ENCODE assay signal across 8 cellular contexts in genomic region chr15:71278989-71279756, GRCh38.
DNase-seq lines count a peak whose midpoint lies in the region; ATAC-seq and TF ChIP-seq lines count a peak whose summit lies in the region.

No MANE protein-coding gene starts in this region.

- H3K36me3 Mint-ChIP-seq in nephron (ENCODE audit: low read depth), result no peaks in the 10 kb centered on the region

- DNase-seq in Caki2 (ENCODE audit: low read depth), result peak; percentile 97
- peak; percentile 14 for DNase-seq in NCI-H2171 (lab: John Stamatoyannopoulos, UW)

- peak overlapping the region; percentile 9 to 72 (median 63) for H3K27ac Mint-ChIP-seq in nephron

- no peak overlapping the region for H3K4me3 Mint-ChIP-seq in nephron

- H3K4me1 Mint-ChIP-seq in nephron, result peaks cover 62% of the 10 kb centered on the region

- peak overlapping the region; percentile 19 for H3K27ac ChIP-seq in cingulate gyrus (ENCODE audit: low read depth, low read length)

- ATAC-seq in GM19467 (IDR thresholded peaks at IDR 0.05; ENCODE audit: unreplicated experiment), result no peak
- ATAC-seq in HG03432 (IDR thresholded peaks at IDR 0.05; ENCODE audit: unreplicated experiment), result no peak
- ATAC-seq in GM19351 (IDR thresholded peaks at IDR 0.05; ENCODE audit: unreplicated experiment), result no peak
- ATAC-seq in GM19463 (IDR thresholded peaks at IDR 0.05; ENCODE audit: unreplicated experiment), result no peak

- TF ChIP-seq CTCF in nephron (IDR thresholded peaks at IDR 0.05; ENCODE audit: unreplicated experiment in 3 of 3), result no peak

- no peaks in the 10 kb centered on the region for H3K27me3 Mint-ChIP-seq in nephron (ENCODE audit: low read depth)

- in situ Hi-C loops in Caki2 (cut with HindIII; ENCODE audit: low pct_unique_long_range_greater_than_20kb, low sequenced_read_pairs), result no loop called here

- no peaks in the 10 kb centered on the region for H3K9me3 Mint-ChIP-seq in nephron
